In genomic region chr3:12561397-12561796, GRCh38 we compare ENCODE assay signal across 27 cellular contexts. TPM values are rescaled to one million over a fixed set of nuclear protein-coding genes. Genes with fewer than 3 reads are reported as not detected.
DNase-seq lines count a peak whose midpoint lies in the region; ATAC-seq and TF ChIP-seq lines count a peak whose summit lies in the region.
"Had no signal": no experiment of that assay in that cellular context is flagged by ENCODE, and none has a peak within 500 bp of the region (broad histone marks: within the 10 kb centered on the region; RNA-seq: fewer than 3 reads in every experiment).

No MANE protein-coding gene starts in this region.

- TF ChIP-seq RAD21 in neural cell (conservative IDR thresholded peaks at IDR 0.05), result no peak

- H3F3A ChIP-seq in neural cell (ENCODE audit: insufficient read depth, low read length, poor library complexity, severe bottlenecking), result no peaks in the 10 kb centered on the region

- H3K79me2 ChIP-seq in neural cell (replicated peaks; ENCODE audit: insufficient read depth, low read length), result peaks cover 82% of the 10 kb centered on the region

- H3K4me1 ChIP-seq in cardiac muscle cell (ENCODE audit: low read depth) (peaks cover 45% of the 10 kb centered on the region), HEK293 (ENCODE audit: control insufficient read depth, insufficient read depth, low read length) (peaks cover 23% of the 10 kb centered on the region), tibial artery (peaks cover 0 to 54% (median 36%) of the 10 kb centered on the region in 4 donors)

- H3K36me3 Mint-ChIP-seq in activated naive CD8-positive, alpha-beta T cell treated with anti-CD3 and anti-CD28 coated beads for 36 hours, result peaks cover 16% of the 10 kb centered on the region
- H3K36me3 Mint-ChIP-seq in stimulated activated naive B cell treated with anti-CD40 and anti-IgM and Interleukin-4, amounts not matched to agents 10 μg/mL and 1 μg/mL and 100 μg/mL, for 72 hours, result peaks cover 13 to 17% of the 10 kb centered on the region in 2 donors

- H3K9me2 ChIP-seq in neural cell (ENCODE audit: insufficient read depth, low read length), result no peaks in the 10 kb centered on the region

- H3K27me3 Mint-ChIP-seq in activated naive CD8-positive, alpha-beta T cell treated with anti-CD3 and anti-CD28 coated beads for 36 hours, result no peaks in the 10 kb centered on the region
- no peaks in the 10 kb centered on the region for H3K27me3 Mint-ChIP-seq in stimulated activated naive B cell treated with anti-CD40 and anti-IgM and Interleukin-4, amounts not matched to agents 10 μg/mL and 1 μg/mL and 100 μg/mL, for 72 hours
- H3K27me3 Mint-ChIP-seq: activated naive CD8-positive, alpha-beta T cell treated with anti-CD3 and anti-CD28 coated beads, Interleukin-2, amount 10 ng/mL, durations not matched to agents 7 days and 5 days; central memory CD8-positive, alpha-beta T cell had no signal

- H3K27ac ChIP-seq in cardiac muscle cell (peak overlapping the region; percentile 90), HEK293 (ENCODE audit: extremely low read depth, low read depth, low read length) (no peak overlapping the region), neural cell (ENCODE audit: low read length) (peak overlapping the region; percentile 86), tibial artery (no peak overlapping the region)
- H3K27ac ChIP-seq: BLaER1, spleen, suprapubic skin had no signal

- peaks cover 59% of the 10 kb centered on the region for H3K4me1 Mint-ChIP-seq in activated naive CD8-positive, alpha-beta T cell treated with anti-CD3 and anti-CD28 coated beads for 36 hours
- peaks cover 32 to 50% of the 10 kb centered on the region in 2 donors for H3K4me1 Mint-ChIP-seq in stimulated activated naive B cell treated with anti-CD40 and anti-IgM and Interleukin-4, amounts not matched to agents 10 μg/mL and 1 μg/mL and 100 μg/mL, for 72 hours

- H3K4me2 ChIP-seq in neural cell (ENCODE audit: low read length), result no peak overlapping the region

- H3K4me3 ChIP-seq in cardiac muscle cell (no peak overlapping the region), HEK293 (ENCODE audit: low read depth, low read length) (no peak overlapping the region), neural cell (ENCODE audit: low read length) (no peak overlapping the region), tibial artery (no peak overlapping the region)
- H3K4me3 ChIP-seq: BLaER1, gastroesophageal sphincter, spleen, suprapubic skin had no signal

- peaks cover 6% of the 10 kb centered on the region for H3K9me3 Mint-ChIP-seq in activated naive CD8-positive, alpha-beta T cell treated with anti-CD3 and anti-CD28 coated beads for 36 hours
- peaks cover 0 to 4% of the 10 kb centered on the region in 2 donors for H3K9me3 Mint-ChIP-seq in stimulated activated naive B cell treated with anti-CD40 and anti-IgM and Interleukin-4, amounts not matched to agents 10 μg/mL and 1 μg/mL and 100 μg/mL, for 72 hours

- no peak overlapping the region for H3K4me3 Mint-ChIP-seq in activated naive CD8-positive, alpha-beta T cell treated with anti-CD3 and anti-CD28 coated beads for 36 hours
- H3K4me3 Mint-ChIP-seq in stimulated activated naive B cell treated with anti-CD40 and anti-IgM and Interleukin-4, amounts not matched to agents 10 μg/mL and 1 μg/mL and 100 μg/mL, for 72 hours, result no peak overlapping the region
- H3K4me3 Mint-ChIP-seq: activated naive CD8-positive, alpha-beta T cell treated with anti-CD3 and anti-CD28 coated beads, Interleukin-2, amount 10 ng/mL, durations not matched to agents 7 days and 5 days; central memory CD8-positive, alpha-beta T cell; natural killer cell had no signal

- ATAC-seq in Right ventricle myocardium inferior, result no peak
- ATAC-seq in stimulated activated naive B cell treated with anti-CD40 and anti-IgM and Interleukin-4, amounts not matched to agents 10 μg/mL and 1 μg/mL and 100 μg/mL, for 72 hours (replicated peaks), result no peak
- ATAC-seq: gastroesophageal sphincter, natural killer cell, T-cell had no signal

- no peaks in the 10 kb centered on the region for H4K20me1 ChIP-seq in neural cell (ENCODE audit: insufficient read depth)

- H3K27me3 ChIP-seq in cardiac muscle cell (no peaks in the 10 kb centered on the region), neural cell (ENCODE audit: insufficient read depth, low read depth, low read length) (no peaks in the 10 kb centered on the region), tibial artery (no peaks in the 10 kb centered on the region)
- H3K27me3 ChIP-seq: BLaER1, gastroesophageal sphincter, spleen, suprapubic skin had no signal

- H3K36me3 ChIP-seq in cardiac muscle cell, result no peaks in the 10 kb centered on the region
- H3K36me3 ChIP-seq in HEK293 (ENCODE audit: control insufficient read depth in 2 of 2, insufficient read depth in 1 of 2, low read length in 2 of 2), result no peaks in the 10 kb centered on the region; a peak in 1 of 3 replicates
- H3K36me3 ChIP-seq in neural cell (ENCODE audit: insufficient read depth, low read length), result no peaks in the 10 kb centered on the region
- no peaks in the 10 kb centered on the region for H3K36me3 ChIP-seq in tibial artery
- H3K36me3 ChIP-seq: gastroesophageal sphincter, suprapubic skin had no signal

- no peak for TF ChIP-seq EP300 in neural cell (conservative IDR thresholded peaks at IDR 0.05; ENCODE audit: poor library complexity, severe bottlenecking)

- DNase-seq in cardiac muscle cell (ENCODE audit: low read depth in 1 of 2, low spot score in 1 of 2) (no peak), Right ventricle myocardium inferior (ENCODE audit: missing footprints) (no peak), kidney glomerular epithelial cell (lab: John Stamatoyannopoulos, UW) (no peak), tibial artery (no peak)
- no peak for DNase-seq in activated naive CD8-positive, alpha-beta T cell treated with anti-CD3 and anti-CD28 coated beads for 36 hours
- DNase-seq in stimulated activated naive B cell treated with anti-CD40 and anti-IgM and Interleukin-4, amounts not matched to agents 10 μg/mL and 1 μg/mL and 100 μg/mL, for 72 hours, result no peak
- DNase-seq: activated CD4-positive, alpha-beta T cell treated with anti-CD3 and anti-CD28 coated beads for 1 hour; activated naive CD8-positive, alpha-beta T cell treated with anti-CD3 and anti-CD28 coated beads, Interleukin-2, amount 10 ng/mL, durations not matched to agents 7 days and 5 days; H7; MM.1S; natural killer cell; NCI-H1417 treated with DMSO at 0.1 percent for 48 hours; NCI-H2081; NCI-H345; spleen; T-cell had no signal

- H3K9ac ChIP-seq in neural cell (ENCODE audit: low read length), result no peak overlapping the region
- H3K9ac ChIP-seq: BLaER1 had no signal

- H3K9me3 ChIP-seq in cardiac muscle cell (ENCODE audit: low read depth) (no peaks in the 10 kb centered on the region), HEK293 (ENCODE audit: control insufficient read depth, insufficient read depth, low read depth, low read length) (no peaks in the 10 kb centered on the region), neural cell (ENCODE audit: low read length) (peaks cover 4% of the 10 kb centered on the region), tibial artery (peaks cover 0 to 6% (median 3%) of the 10 kb centered on the region in 3 donors)
- H3K9me3 ChIP-seq: suprapubic skin had no signal

- CTCF ChIA-PET in HEK293 (lab: Yijun Ruan, JAX), result interaction anchor here (2.1 kb wide), 1 partner anchor 158 kb away, joined by 4 read pairs; no protein-coding TSS in a partner anchor

- peak overlapping the region; percentile 48 for H3K27ac Mint-ChIP-seq in activated naive CD8-positive, alpha-beta T cell treated with anti-CD3 and anti-CD28 coated beads for 36 hours
- no peak overlapping the region for H3K27ac Mint-ChIP-seq in stimulated activated naive B cell treated with anti-CD40 and anti-IgM and Interleukin-4, amounts not matched to agents 10 μg/mL and 1 μg/mL and 100 μg/mL, for 72 hours
- H3K27ac Mint-ChIP-seq: activated naive CD8-positive, alpha-beta T cell treated with anti-CD3 and anti-CD28 coated beads, Interleukin-2, amount 10 ng/mL, durations not matched to agents 7 days and 5 days had no signal

- intact Hi-C loops in Right ventricle myocardium inferior (cut with DNase I), result no loop called here
- intact Hi-C loops in tibial artery (cut with DNase I; ENCODE audit: low total_unique reads), result no loop called here

- POLR2A ChIA-PET in HEK293 (lab: Yijun Ruan, JAX), result no interaction called here

- no peak overlapping the region for H2AFZ ChIP-seq in neural cell (ENCODE audit: low read depth, low read length)

- TF ChIP-seq CTCF in cardiac muscle cell (IDR thresholded peaks at IDR 0.05; ENCODE audit: low read depth, low read length), result no peak
- TF ChIP-seq CTCF in HEK293 (tag by site-specific recombination; IDR thresholded peaks at IDR 0.05), result no peak
- no peak for TF ChIP-seq CTCF in neural cell (IDR thresholded peaks at IDR 0.05; ENCODE audit: poor library complexity, severe bottlenecking)
- TF ChIP-seq CTCF in tibial artery (IDR thresholded peaks at IDR 0.05), result no peak

TF ChIP-seq in neural cell, 6 proteins besides CTCF, POLR2A, EP300 and RAD21 (continues in another document):
- TF ChIP-seq TAF1 (IDR thresholded peaks at IDR 0.05; ENCODE audit: low read depth) (no peak), EZH2 (IDR thresholded peaks at IDR 0.05; ENCODE audit: borderline replicate concordance, insufficient read depth, low read length, poor library complexity, severe bottlenecking) (no peak)

RNA-seq across cellular contexts. Expression of gene MKRN2, which starts 4.5 kb away (rescaled TPM):
- total RNA-seq in cardiac muscle cell (49.9 and 51.5 TPM in 2 replicates), Right ventricle myocardium inferior (31.0 TPM)
- polyA plus RNA-seq in cardiac muscle cell (44.7 and 52.4 TPM in 2 replicates), neural cell (47.6 and 50.4 TPM in 2 replicates)
- total RNA-seq in activated naive CD8-positive, alpha-beta T cell treated with anti-CD3 and anti-CD28 coated beads for 36 hours, result 10 to 100 TPM; 27.8 to 29.2 TPM
- 47.7 and 50.0 TPM in 2 replicates for polyA minus RNA-seq in neural cell

RNA-seq across cellular contexts. Expression of gene MKRN2OS, which starts 16.1 kb away (rescaled TPM):
- total RNA-seq in cardiac muscle cell (not detected in 2 replicates), Right ventricle myocardium inferior (not detected)
- polyA plus RNA-seq in cardiac muscle cell (0.31 TPM in 1 of 2 replicates, not detected in the other), neural cell (0.36 TPM in 1 of 2 replicates, not detected in the other)
- total RNA-seq in activated naive CD8-positive, alpha-beta T cell treated with anti-CD3 and anti-CD28 coated beads for 36 hours, result not detected
- polyA minus RNA-seq in neural cell, result not detected in 2 replicates
- total RNA-seq: activated naive CD8-positive, alpha-beta T cell treated with anti-CD3 and anti-CD28 coated beads, Interleukin-2, amount 10 ng/mL, durations not matched to agents 7 days and 5 days; dermis microvascular lymphatic vessel endothelial cell; H7; natural killer cell; osteoblast; RPMI7951; SK-MEL-5; spleen; T-cell had no signal
- polyA plus RNA-seq: AG04450, spleen had no signal

Comparison
In these comparisons a context has a peak if more than half of its experiments do, and no peak if none do; other contexts are left out.
1. H3K27ac ChIP-seq: peak in cardiac muscle cell (single experiment) and neural cell (single experiment); none in HEK293 (single experiment) and tibial artery (0 of 2).